8 cellular contexts compared by ENCODE assay signal in genomic region chr5:147453901-147454814, GRCh38. TPM values are rescaled to one million over a fixed set of nuclear protein-coding genes. Genes with fewer than 3 reads are reported as not detected.
DNase-seq lines count a peak whose midpoint lies in the region; ATAC-seq and TF ChIP-seq lines count a peak whose summit lies in the region.

No MANE protein-coding gene starts in this region.

- H3K4me3 ChIP-seq in cardiac fibroblast (replicated peaks in 1 of 2; ENCODE audit: low read depth in 2 of 2, low read length in 2 of 2) (peak overlapping the region; percentile 61 to 76), spleen (peak overlapping the region; percentile 45 to 80 (median 61))

- peaks cover 0 to 40% (median 21%) of the 10 kb centered on the region in 6 donors for H3K4me1 ChIP-seq in spleen

- DNase-seq in 8988T (peak; percentile 86), NCI-H2107 treated with DMSO at 0.1 percent for 48 hours (lab: John Stamatoyannopoulos, UW; ENCODE audit: unreplicated experiment) (peak; percentile 39), cardiac fibroblast (ENCODE audit: low read depth in 2 of 2) (peak; percentile 87 to 94), islet precursor cell (peak; percentile 92), spleen (peak; percentile 91)
- peak; percentile 23 to 36 (median 27) for DNase-seq in activated CD4-positive, CD25-positive, alpha-beta regulatory T cell (lab: John Stamatoyannopoulos, UW)

- H3K36me3 ChIP-seq in spleen = no peaks in the 10 kb centered on the region

- intact Hi-C loops in spleen (cut with DNase I; ENCODE audit: low total_unique reads) = loop anchor here (5.0 kb wide), 1 partner anchor 98 kb away; no protein-coding TSS in a partner anchor

- no peaks in the 10 kb centered on the region for H3K9me3 ChIP-seq in spleen

- peak overlapping the region; percentile 48 to 84 (median 78) for H3K27ac ChIP-seq in spleen

- ATAC-seq in GM18519 (IDR thresholded peaks at IDR 0.05; ENCODE audit: low FRiP score, unreplicated experiment) (peak; percentile 60), HG03064 (IDR thresholded peaks at IDR 0.05; ENCODE audit: low read depth, unreplicated experiment) (peak; percentile 86)

- peak; percentile 84 for TF ChIP-seq CTCF in cardiac fibroblast (IDR thresholded peaks at IDR 0.05; ENCODE audit: low read depth, low read length)
- TF ChIP-seq CTCF in spleen (IDR thresholded peaks at IDR 0.05 in 8 of 11, conservative IDR thresholded peaks at IDR 0.05 in 3 of 11) = peak; percentile 67 to 98 (median 82)

- TF ChIP-seq POLR2A in spleen (IDR thresholded peaks at IDR 0.05) = no peak

- H3K27me3 ChIP-seq in spleen (replicated peaks in 1 of 7) = peaks cover 0 to 62% (median 19%) of the 10 kb centered on the region in 7 donors

- 6 to 10% (median 6%) methylated on average over 30 to 54 of the region's 54 CpGs for WGBS in spleen, 5 donors

RNA-seq across cellular contexts. Expression of gene DPYSL3, which starts 55.7 kb away (rescaled TPM):
- 10 to 100 TPM; 38.4 to 58.2 (median 46.7) TPM for total RNA-seq in spleen
- 10 to 100 TPM in 2 of 3 donors, 1 to 10 TPM in 1; 10.0 to 20.5 (median 15.9) TPM for polyA plus RNA-seq in spleen

Comparison
In these comparisons a context has a peak if more than half of its experiments do, and no peak if none do; other contexts are left out.
1. Peak in every context shown above with its lines: DNase-seq, ATAC-seq, H3K4me3 ChIP-seq and H3K27ac ChIP-seq.
2. DNase-seq: peak in every context shown above with its lines; median percentile 92 in islet precursor cell; 91 in spleen; 90 in cardiac fibroblast; 86 in 8988T; 39 in NCI-H2107 treated with DMSO at 0.1 percent for 48 hours; 27 in activated CD4-positive, CD25-positive, alpha-beta regulatory T cell.